20 cellular contexts compared by ENCODE assay signal in genomic region chr16:54816471-54816870, GRCh38.
DNase-seq lines count a peak whose midpoint lies in the region; ATAC-seq lines count a peak whose summit lies in the region.
"Had no signal": no experiment of that assay in that cellular context is flagged by ENCODE, and none has a peak within 500 bp of the region (broad histone marks: within the 10 kb centered on the region; RNA-seq: fewer than 3 reads in every experiment).

No MANE protein-coding gene starts in this region.

- no peak overlapping the region for H3K4me3 Mint-ChIP-seq in stimulated activated naive CD8-positive, alpha-beta T cell treated with anti-CD3 and anti-CD28 coated beads, Interleukin-15, amount 100 ng/mL, for 72 hours
- H3K4me3 Mint-ChIP-seq: CD4-positive, alpha-beta T cell; T-helper 1 cell treated with Interleukin-12 subunit alpha and Interleukin-12 subunit beta and Interleukin-4 antibody, amounts not matched to agents 30 μg/mL and 1 μg/mL, for 36 hours had no signal

- no peaks in the 10 kb centered on the region for H3K4me1 Mint-ChIP-seq in stimulated activated naive CD8-positive, alpha-beta T cell treated with anti-CD3 and anti-CD28 coated beads, Interleukin-15, amount 100 ng/mL, for 72 hours

- H3K9me3 Mint-ChIP-seq in stimulated activated naive CD8-positive, alpha-beta T cell treated with anti-CD3 and anti-CD28 coated beads, Interleukin-15, amount 100 ng/mL, for 72 hours, result no peaks in the 10 kb centered on the region
- H3K9me3 Mint-ChIP-seq: T-helper 1 cell treated with Interleukin-12 subunit alpha and Interleukin-12 subunit beta and Interleukin-4 antibody, amounts not matched to agents 30 μg/mL and 1 μg/mL, for 36 hours had no signal

- ATAC-seq in GM21423 (IDR thresholded peaks at IDR 0.05; ENCODE audit: unreplicated experiment), result no peak
- ATAC-seq in HG03432 (IDR thresholded peaks at IDR 0.05; ENCODE audit: unreplicated experiment), result no peak
- no peak for ATAC-seq in stimulated activated naive CD8-positive, alpha-beta T cell treated with anti-CD3 and anti-CD28 coated beads, Interleukin-15, amount 100 ng/mL, for 72 hours

- H3K27me3 Mint-ChIP-seq in stimulated activated naive CD8-positive, alpha-beta T cell treated with anti-CD3 and anti-CD28 coated beads, Interleukin-15, amount 100 ng/mL, for 72 hours, result peaks cover 13% of the 10 kb centered on the region

- no peak overlapping the region for H3K27ac Mint-ChIP-seq in stimulated activated naive CD8-positive, alpha-beta T cell treated with anti-CD3 and anti-CD28 coated beads, Interleukin-15, amount 100 ng/mL, for 72 hours
- H3K27ac Mint-ChIP-seq: CD4-positive, alpha-beta T cell; T-helper 1 cell treated with Interleukin-12 subunit alpha and Interleukin-12 subunit beta and Interleukin-4 antibody, amounts not matched to agents 30 μg/mL and 1 μg/mL, for 36 hours had no signal

- DNase-seq in Kasumi-1 (lab: John Stamatoyannopoulos, UW) (peak; percentile 38 to 45), NOMO-1 treated with DMSO at 0.1 percent for 48 hours (lab: John Stamatoyannopoulos, UW; ENCODE audit: unreplicated experiment) (peak; percentile 85), SIG-M5 (lab: John Stamatoyannopoulos, UW) (peak; percentile 3), COLO829 (ENCODE audit: low spot score) (no peak)
- no peak for DNase-seq in stimulated activated naive CD8-positive, alpha-beta T cell treated with anti-CD3 and anti-CD28 coated beads, Interleukin-15, amount 100 ng/mL, for 72 hours
- DNase-seq: Caco-2; CD4-positive, alpha-beta T cell; DMS 273 treated with DMSO at 0.1 percent for 48 hours; DND-41; NCI-H1092 treated with DMSO at 0.1 percent for 48 hours; NCI-H1436 treated with DMSO at 0.1 percent for 48 hours; NCI-H1930; NCI-H2227 treated with DMSO at 0.1 percent for 48 hours; NCI-H510A treated with DMSO at 0.1 percent for 48 hours; NCI-H748 treated with DMSO at 0.1 percent for 48 hours; PC-9; SHP77 treated with DMSO at 0.1 percent for 48 hours had no signal

Comparison
In these comparisons a context has a peak if more than half of its experiments do, and no peak if none do; other contexts are left out.
1. DNase-seq: peak in Kasumi-1 (2 of 2), NOMO-1 treated with DMSO at 0.1 percent for 48 hours (single experiment) and SIG-M5 (single experiment); none in COLO829 (single experiment) and stimulated activated naive CD8-positive, alpha-beta T cell treated with anti-CD3 and anti-CD28 coated beads, Interleukin-15, amount 100 ng/mL, for 72 hours (0 of 2).